Comparison of ENCODE assay signal across 13 cellular contexts in the genomic region with DNA sequence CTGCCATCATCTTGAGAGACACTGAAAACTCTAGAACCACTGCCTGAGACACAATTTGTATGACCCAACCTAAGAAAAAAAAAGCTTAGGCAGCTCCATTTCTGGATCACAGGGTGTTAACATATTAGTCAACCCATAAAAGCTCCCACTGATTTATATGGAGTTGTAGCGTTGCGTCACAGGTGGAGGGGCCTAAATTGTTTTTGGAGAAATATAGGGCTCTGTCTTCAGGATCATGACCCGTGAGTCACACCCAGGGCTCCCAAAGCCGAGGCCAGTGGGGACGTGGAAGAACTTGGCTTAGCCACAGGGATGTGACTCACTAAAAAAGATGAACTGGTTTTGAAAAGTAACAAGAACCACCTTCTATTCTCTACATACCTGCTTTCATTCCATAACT.
DNase-seq lines count a peak whose midpoint lies in the region; ATAC-seq and TF ChIP-seq lines count a peak whose summit lies in the region.
"Had no signal": no experiment of that assay in that cellular context is flagged by ENCODE, and none has a peak within 500 bp of the region (broad histone marks: within the 10 kb centered on the region; RNA-seq: fewer than 3 reads in every experiment).

No MANE protein-coding gene starts in this region.

- H3K27me3 ChIP-seq in esophagus muscularis mucosa: no peaks in the 10 kb centered on the region

- ATAC-seq in sciatic nerve: peak; percentile 88
- ATAC-seq in HG02852 (IDR thresholded peaks at IDR 0.05; ENCODE audit: unreplicated experiment): no peak
- ATAC-seq: activated naive CD8-positive, alpha-beta T cell treated with anti-CD3 and anti-CD28 coated beads, Interleukin-2, amount 50 U/mL, for 24 hours; HCT116; naive thymus-derived CD4-positive, alpha-beta T cell had no signal

- TF ChIP-seq CTCF in esophagus muscularis mucosa (IDR thresholded peaks at IDR 0.05): no peak

- no peaks in the 10 kb centered on the region for H3K36me3 ChIP-seq in esophagus muscularis mucosa

- intact Hi-C loops in sciatic nerve (cut with DNase I) (no loop called here), esophagus muscularis mucosa (cut with DNase I) (no loop called here)

- H3K27ac ChIP-seq in epithelial cell of prostate (peak overlapping the region; percentile 43), esophagus muscularis mucosa (replicated peaks in 1 of 4) (no peak overlapping the region)

- H3K4me3 ChIP-seq in esophagus muscularis mucosa: no peak overlapping the region

- no peaks in the 10 kb centered on the region for H3K4me1 ChIP-seq in esophagus muscularis mucosa

- TF ChIP-seq POLR2A in esophagus muscularis mucosa (IDR thresholded peaks at IDR 0.05; ENCODE audit: low read depth): no peak

- 81% methylated on average over 5 of the region's 5 CpGs for WGBS in esophagus muscularis mucosa

- DNase-seq in GM03348 (ENCODE audit: low spot score): peak; percentile 20
- DNase-seq in MV-4-11 (lab: John Stamatoyannopoulos, UW): peak; percentile 86
- peak; percentile 80 for DNase-seq in epithelial cell of prostate (ENCODE audit: low read depth, low spot score)
- DNase-seq in sciatic nerve (ENCODE audit: low spot score): peak; percentile 61
- DNase-seq in esophagus muscularis mucosa (ENCODE audit: extremely low spot score): no peak
- DNase-seq in activated naive CD4-positive, alpha-beta T cell treated with anti-CD3 and anti-CD28 coated beads, Interleukin-2, amount 50 U/mL, for 16 hours: no peak
- no peak for DNase-seq in midbrain (lab: John Stamatoyannopoulos, UW)
- DNase-seq: activated naive CD8-positive, alpha-beta T cell treated with anti-CD3 and anti-CD28 coated beads, Interleukin-2, amount 50 U/mL, for 24 hours; effector CD4-positive, alpha-beta T cell; naive thymus-derived CD4-positive, alpha-beta T cell; NCI-H1105 had no signal

- no peak for TF ChIP-seq EP300 in esophagus muscularis mucosa (IDR thresholded peaks at IDR 0.05)

- no peaks in the 10 kb centered on the region for H3K9me3 ChIP-seq in esophagus muscularis mucosa

Comparison
In these comparisons a context has a peak if more than half of its experiments do, and no peak if none do; other contexts are left out.
1. DNase-seq: peak in GM03348 (single experiment), MV-4-11 (single experiment), epithelial cell of prostate (single experiment) and sciatic nerve (single experiment); none in esophagus muscularis mucosa (single experiment), activated naive CD4-positive, alpha-beta T cell treated with anti-CD3 and anti-CD28 coated beads, Interleukin-2, amount 50 U/mL, for 16 hours (single experiment) and midbrain (single experiment).